ENCODE assay signal across 15 cellular contexts in the genomic region with DNA sequence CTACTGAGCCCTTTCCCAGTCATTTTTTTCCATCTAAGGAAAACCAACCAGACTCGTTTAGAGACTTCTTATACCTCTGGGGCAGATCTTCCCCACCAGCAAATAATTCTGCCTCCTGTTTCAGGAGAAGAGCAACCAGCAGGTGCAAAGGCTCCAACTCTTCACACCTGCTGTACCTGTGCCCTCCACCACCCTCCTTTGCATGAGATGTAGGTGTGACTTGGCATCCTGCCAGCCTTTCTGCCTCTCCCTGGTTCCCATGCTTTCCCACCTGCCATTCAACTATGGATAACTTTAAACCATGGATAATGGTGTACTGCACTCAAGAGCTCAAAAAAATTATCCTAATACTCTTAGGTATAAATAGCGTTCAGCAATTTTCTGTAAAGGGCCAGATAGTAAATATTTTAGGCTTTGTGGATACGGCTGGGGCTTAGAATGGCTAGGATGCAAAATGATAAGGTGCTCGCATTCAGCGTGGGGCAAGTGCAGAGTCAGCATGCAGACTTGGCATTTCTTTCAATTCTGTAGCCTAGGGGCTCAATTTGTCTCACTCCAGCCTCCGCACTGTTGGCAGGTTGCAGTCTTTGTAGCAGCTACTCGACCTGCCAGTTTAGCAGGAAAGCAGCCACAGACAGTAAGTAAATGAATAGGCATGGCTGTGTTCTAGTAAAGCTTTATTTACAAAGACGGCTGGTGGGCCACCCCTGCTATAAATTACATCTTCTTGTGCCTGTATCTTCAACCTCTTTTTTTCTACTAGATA.
DNase-seq lines count a peak whose midpoint lies in the region; ATAC-seq and TF ChIP-seq lines count a peak whose summit lies in the region.
"Had no signal": no experiment of that assay in that cellular context is flagged by ENCODE, and none has a peak within 500 bp of the region (broad histone marks: within the 10 kb centered on the region; RNA-seq: fewer than 3 reads in every experiment).

No MANE protein-coding gene starts in this region.

- no peaks in the 10 kb centered on the region for H3K4me1 ChIP-seq in hepatocyte (ENCODE audit: insufficient read depth)
- H3K4me1 ChIP-seq: tibial nerve had no signal

- no peak for ATAC-seq in GM19397 (IDR thresholded peaks at IDR 0.05; ENCODE audit: unreplicated experiment)
- no peak for ATAC-seq in HG02970 (IDR thresholded peaks at IDR 0.05; ENCODE audit: low FRiP score, unreplicated experiment)

- H3K9me3 ChIP-seq in hepatocyte (ENCODE audit: low read depth), result no peaks in the 10 kb centered on the region
- H3K9me3 ChIP-seq: esophagus squamous epithelium, tibial nerve had no signal

- no peak for TF ChIP-seq CTCF in hepatocyte (IDR thresholded peaks at IDR 0.05; ENCODE audit: poor library complexity)

- no peaks in the 10 kb centered on the region for H3K79me2 ChIP-seq in hepatocyte

- no peaks in the 10 kb centered on the region for H3K36me3 ChIP-seq in hepatocyte (replicated peaks; ENCODE audit: insufficient read depth, low read depth)
- H3K36me3 ChIP-seq: esophagus squamous epithelium had no signal

- no peaks in the 10 kb centered on the region for H3K9me2 ChIP-seq in hepatocyte (replicated peaks; ENCODE audit: insufficient read depth)

- 43% methylated on average over 8 of the region's 8 CpGs for WGBS in hepatocyte (ENCODE audit: low lambda C conversion rate, missing lambda C conversion rate)

- no peak overlapping the region for H3K4me3 ChIP-seq in hepatocyte
- H3K4me3 ChIP-seq: esophagus squamous epithelium, tibial nerve had no signal

- H4K20me1 ChIP-seq in hepatocyte (ENCODE audit: insufficient read depth, poor library complexity, severe bottlenecking), result no peaks in the 10 kb centered on the region

- no peak overlapping the region for H2AFZ ChIP-seq in hepatocyte

- no peak overlapping the region for H3K4me2 ChIP-seq in hepatocyte

- no peaks in the 10 kb centered on the region for H3K27me3 ChIP-seq in hepatocyte
- H3K27me3 ChIP-seq: esophagus squamous epithelium, tibial nerve had no signal

- H3K27ac ChIP-seq in hepatocyte, result no peak overlapping the region
- H3K27ac ChIP-seq: esophagus squamous epithelium, tibial nerve had no signal

- in situ Hi-C loops in KBM-7 (cut with MboI; ENCODE audit: low pct_unique_long_range_greater_than_20kb, low sequenced_read_pairs), result no loop called here

- peak; percentile 42 for DNase-seq in DMS53 treated with DMSO at 0.1 percent for 48 hours (lab: John Stamatoyannopoulos, UW; ENCODE audit: unreplicated experiment)
- DNase-seq in NCI-H146 (lab: John Stamatoyannopoulos, UW), result peak; percentile 96
- peak; percentile 93 for DNase-seq in NCI-H69 (lab: John Stamatoyannopoulos, UW)
- DNase-seq in hepatocyte (ENCODE audit: low spot score), result peak; percentile 16
- no peak for DNase-seq in KBM-7
- no peak for DNase-seq in NK-92 (lab: John Stamatoyannopoulos, UW; ENCODE audit: unreplicated experiment)
- DNase-seq: activated CD4-positive, alpha-beta T cell treated with anti-CD3 and anti-CD28 coated beads, Interleukin-2, amount 10 ng/mL, durations not matched to agents 7 days and 5 days; anterior cingulate cortex; esophagus squamous epithelium; NCI-H1694 treated with DMSO at 0.1 percent for 48 hours; stimulated activated CD4-positive, alpha-beta T cell treated with anti-CD3 and anti-CD28 coated beads, Interleukin-1b, Interleukin-23, amount 100 ng/mL, for 48 hours; T-helper 2 cell had no signal

Comparison
In these comparisons a context has a peak if more than half of its experiments do, and no peak if none do; other contexts are left out.
1. DNase-seq: peak in DMS53 treated with DMSO at 0.1 percent for 48 hours (single experiment), NCI-H146 (single experiment), NCI-H69 (single experiment) and hepatocyte (single experiment); none in KBM-7 (single experiment) and NK-92 (single experiment).